ENCODE assay signal across 18 cellular contexts in genomic region chr11:14899087-14899363, GRCh38. TPM values are rescaled to one million over a fixed set of nuclear protein-coding genes. Genes with fewer than 3 reads are reported as not detected.
DNase-seq lines count a peak whose midpoint lies in the region; ATAC-seq and TF ChIP-seq lines count a peak whose summit lies in the region.
"Had no signal": no experiment of that assay in that cellular context is flagged by ENCODE, and none has a peak within 500 bp of the region (broad histone marks: within the 10 kb centered on the region; RNA-seq: fewer than 3 reads in every experiment).

No MANE protein-coding gene starts in this region.

- H3K36me3 Mint-ChIP-seq in T-helper 17 cell (ENCODE audit: low read depth), result no peaks in the 10 kb centered on the region
- no peaks in the 10 kb centered on the region for H3K36me3 Mint-ChIP-seq in central memory CD8-positive, alpha-beta T cell (ENCODE audit: insufficient read depth)

- no peaks in the 10 kb centered on the region for H3K4me1 ChIP-seq in foreskin keratinocyte
- H3K4me1 ChIP-seq: SJCRH30 had no signal

- H3K9me3 Mint-ChIP-seq in central memory CD8-positive, alpha-beta T cell, result no peaks in the 10 kb centered on the region
- H3K9me3 Mint-ChIP-seq in stimulated activated naive CD8-positive, alpha-beta T cell treated with anti-CD3 and anti-CD28 coated beads, Interleukin-15, amount 100 ng/mL, for 72 hours, result no peaks in the 10 kb centered on the region
- H3K9me3 Mint-ChIP-seq: CD4-positive, alpha-beta T cell had no signal

- no peaks in the 10 kb centered on the region for H3K4me1 Mint-ChIP-seq in T-helper 17 cell
- no peaks in the 10 kb centered on the region for H3K4me1 Mint-ChIP-seq in central memory CD8-positive, alpha-beta T cell
- H3K4me1 Mint-ChIP-seq in stimulated activated naive CD8-positive, alpha-beta T cell treated with anti-CD3 and anti-CD28 coated beads, Interleukin-15, amount 100 ng/mL, for 72 hours, result peaks cover 31% of the 10 kb centered on the region

- H3K27me3 ChIP-seq in foreskin keratinocyte, result peaks cover 3% of the 10 kb centered on the region
- H3K27me3 ChIP-seq: BLaER1, MG63, SJCRH30 had no signal

- peak overlapping the region; percentile 34 for H3K27ac Mint-ChIP-seq in T-helper 17 cell
- peak overlapping the region; percentile 36 for H3K27ac Mint-ChIP-seq in central memory CD8-positive, alpha-beta T cell (ENCODE audit: low read depth)
- no peak overlapping the region for H3K27ac Mint-ChIP-seq in stimulated activated naive CD8-positive, alpha-beta T cell treated with anti-CD3 and anti-CD28 coated beads, Interleukin-15, amount 100 ng/mL, for 72 hours
- H3K27ac Mint-ChIP-seq: CD4-positive, alpha-beta T cell had no signal

- DNase-seq in T-helper 17 cell, result no peak
- no peak for DNase-seq in central memory CD8-positive, alpha-beta T cell (ENCODE audit: low spot score in 2 of 2)
- peak; percentile 18 for DNase-seq in mucosa of gallbladder (ENCODE audit: low spot score)
- DNase-seq in central memory CD4-positive, alpha-beta T cell, result no peak
- no peak for DNase-seq in stimulated activated naive CD8-positive, alpha-beta T cell treated with anti-CD3 and anti-CD28 coated beads, Interleukin-15, amount 100 ng/mL, for 72 hours
- DNase-seq in foreskin keratinocyte, result no peak
- no peak for DNase-seq in HuH-7.5 (ENCODE audit: low spot score)
- DNase-seq: ACHN; CD4-positive, alpha-beta T cell; COR-L47; DMS79 treated with DMSO at 0.1 percent for 48 hours; Kasumi-1; MG63; NCI-H187; NCI-H446; NCI-H526; SJCRH30 had no signal

- peaks cover 10% of the 10 kb centered on the region for H3K27me3 Mint-ChIP-seq in T-helper 17 cell
- no peaks in the 10 kb centered on the region for H3K27me3 Mint-ChIP-seq in central memory CD8-positive, alpha-beta T cell
- peaks cover 7% of the 10 kb centered on the region for H3K27me3 Mint-ChIP-seq in stimulated activated naive CD8-positive, alpha-beta T cell treated with anti-CD3 and anti-CD28 coated beads, Interleukin-15, amount 100 ng/mL, for 72 hours
- H3K27me3 Mint-ChIP-seq: CD4-positive, alpha-beta T cell had no signal

- ATAC-seq in T-helper 17 cell (no peak), foreskin keratinocyte (no peak)
- ATAC-seq in central memory CD8-positive, alpha-beta T cell (replicated peaks; ENCODE audit: extremely low read depth, poor library complexity, severe bottlenecking), result no peak
- ATAC-seq in stimulated activated naive CD8-positive, alpha-beta T cell treated with anti-CD3 and anti-CD28 coated beads, Interleukin-15, amount 100 ng/mL, for 72 hours, result no peak

- H3K9me3 ChIP-seq in T-helper 17 cell (ENCODE audit: control insufficient read depth, low read length, poor library complexity, severe bottlenecking), result no peaks in the 10 kb centered on the region
- H3K9me3 ChIP-seq: BLaER1, MG63, SJCRH30 had no signal

- no peak overlapping the region for H3K27ac ChIP-seq in foreskin keratinocyte
- H3K27ac ChIP-seq: BLaER1, SJCRH30 had no signal

- TF ChIP-seq CTCF in foreskin keratinocyte (conservative IDR thresholded peaks at IDR 0.05), result no peak

- no peak overlapping the region for H3K4me3 Mint-ChIP-seq in T-helper 17 cell
- no peak overlapping the region for H3K4me3 Mint-ChIP-seq in central memory CD8-positive, alpha-beta T cell
- H3K4me3 Mint-ChIP-seq in stimulated activated naive CD8-positive, alpha-beta T cell treated with anti-CD3 and anti-CD28 coated beads, Interleukin-15, amount 100 ng/mL, for 72 hours, result no peak overlapping the region
- H3K4me3 Mint-ChIP-seq: CD4-positive, alpha-beta T cell had no signal

RNA-seq across cellular contexts. Expression of gene CYP2R1, which starts 7.0 kb away (rescaled TPM):
- 10 to 100 TPM; 12.2 to 14.6 TPM for total RNA-seq in T-helper 17 cell
- 9.6 TPM for total RNA-seq in mucosa of gallbladder
- total RNA-seq in foreskin keratinocyte, result 10.6 and 12.3 TPM in 2 replicates
- 10.6 and 11.1 TPM in 2 replicates for polyA plus RNA-seq in foreskin keratinocyte

Comparison
In these comparisons a context has a peak if more than half of its experiments do, and no peak if none do; other contexts are left out.
1. H3K27ac Mint-ChIP-seq: peak in T-helper 17 cell (single experiment) and central memory CD8-positive, alpha-beta T cell (single experiment); none in stimulated activated naive CD8-positive, alpha-beta T cell treated with anti-CD3 and anti-CD28 coated beads, Interleukin-15, amount 100 ng/mL, for 72 hours (0 of 2).